Comparison of ENCODE assay signal across 13 cellular contexts in genomic region chr5:138664276-138664943, GRCh38.
DNase-seq lines count a peak whose midpoint lies in the region; ATAC-seq, FAIRE-seq and TF ChIP-seq lines count a peak whose summit lies in the region.
"Had no signal": no experiment of that assay in that cellular context is flagged by ENCODE, and none has a peak within 500 bp of the region (broad histone marks: within the 10 kb centered on the region; RNA-seq: fewer than 3 reads in every experiment).

No MANE protein-coding gene starts in this region.

- TF ChIP-seq RAD21 in HepG2 (CRISPR knock-in tag; IDR thresholded peaks at IDR 0.05) = no peak

- intact Hi-C loops in HepG2 (cut with micrococcal nuclease; ENCODE audit: unreplicated experiment) (no loop called here), right lobe of liver (cut with DNase I) (no loop called here)
- intact Hi-C loops in activated CD4-positive, alpha-beta T cell treated with anti-CD3 and anti-CD28 coated beads, Interleukin-2, amount 10 ng/mL, durations not matched to agents 24 days and 14 days (cut with micrococcal nuclease) = no loop called here

- TF ChIP-seq CTCF in HepG2 (CRISPR knock-in tag; IDR thresholded peaks at IDR 0.05) = no peak
- no peak for TF ChIP-seq CTCF in right lobe of liver (IDR thresholded peaks at IDR 0.05)
- TF ChIP-seq CTCF in WTC11 (IDR thresholded peaks at IDR 0.05) = no peak
- no peak for TF ChIP-seq CTCF in type B pancreatic cell (conservative IDR thresholded peaks at IDR 0.05)

- H3K27me3 Mint-ChIP-seq in WTC11 (ENCODE audit: low read depth) (no peaks in the 10 kb centered on the region), type B pancreatic cell (no peaks in the 10 kb centered on the region)
- H3K27me3 Mint-ChIP-seq in activated CD4-positive, alpha-beta T cell treated with anti-CD3 and anti-CD28 coated beads, Interleukin-2, amount 10 ng/mL, durations not matched to agents 24 days and 14 days = peaks cover 86% of the 10 kb centered on the region
- H3K27me3 Mint-ChIP-seq in stimulated activated memory B cell treated with anti-CD40 and anti-IgM and Interleukin-4, amounts not matched to agents 10 μg/mL and 1 μg/mL and 100 μg/mL, for 72 hours = peaks cover 27% of the 10 kb centered on the region

- H3K36me3 Mint-ChIP-seq in WTC11 (no peaks in the 10 kb centered on the region), type B pancreatic cell (no peaks in the 10 kb centered on the region)
- H3K36me3 Mint-ChIP-seq in activated CD4-positive, alpha-beta T cell treated with anti-CD3 and anti-CD28 coated beads, Interleukin-2, amount 10 ng/mL, durations not matched to agents 24 days and 14 days (ENCODE audit: low read depth) = peaks cover 1% of the 10 kb centered on the region
- H3K36me3 Mint-ChIP-seq in stimulated activated memory B cell treated with anti-CD40 and anti-IgM and Interleukin-4, amounts not matched to agents 10 μg/mL and 1 μg/mL and 100 μg/mL, for 72 hours = no peaks in the 10 kb centered on the region

- BruUV-seq in HepG2 (replicated peaks; lab: Mats Ljungman, UMichigan) = no TSS peak

- H2AFZ ChIP-seq in HepG2 (ENCODE audit: low read length) = no peak overlapping the region

- H3K4me1 Mint-ChIP-seq in WTC11 (peaks cover 21% of the 10 kb centered on the region), type B pancreatic cell (ENCODE audit: unreplicated experiment) (peaks cover 46% of the 10 kb centered on the region)
- peaks cover 20% of the 10 kb centered on the region for H3K4me1 Mint-ChIP-seq in activated CD4-positive, alpha-beta T cell treated with anti-CD3 and anti-CD28 coated beads, Interleukin-2, amount 10 ng/mL, durations not matched to agents 24 days and 14 days
- peaks cover 31% of the 10 kb centered on the region for H3K4me1 Mint-ChIP-seq in stimulated activated memory B cell treated with anti-CD40 and anti-IgM and Interleukin-4, amounts not matched to agents 10 μg/mL and 1 μg/mL and 100 μg/mL, for 72 hours

- no peaks in the 10 kb centered on the region for H3K79me2 ChIP-seq in HepG2 (ENCODE audit: insufficient read depth, low read length)

- WGBS in HepG2 (ENCODE audit: low lambda C conversion rate) = 19% methylated on average over 9 of the region's 9 CpGs
- WGBS in right lobe of liver (ENCODE audit: insufficient coverage, low coverage, low lambda C conversion rate, missing lambda C conversion rate) = 83% methylated on average over 1 of the region's 9 CpGs

- TF ChIP-seq EP300 in HepG2 (IDR thresholded peaks at IDR 0.05; ENCODE audit: low read depth in 2 of 2, low read length in 2 of 2) = no peak
- no peak for TF ChIP-seq EP300 in HepG2 (CRISPR knock-in tag; IDR thresholded peaks at IDR 0.05; ENCODE audit: borderline replicate concordance)

- H3K27ac ChIP-seq in HepG2 (ENCODE audit: extremely low read length, insufficient read depth, low read length) = no peak overlapping the region
- H3K27ac ChIP-seq in right lobe of liver = no peak overlapping the region

- H3K27me3 ChIP-seq in HepG2 (ENCODE audit: control insufficient read depth in 1 of 2, insufficient read depth in 2 of 2, low read length in 2 of 2) (peaks cover 2 to 24% of the 10 kb centered on the region in 2 experiments), right lobe of liver (no peaks in the 10 kb centered on the region)

- no peak for FAIRE-seq in HepG2 (lab: Jason Lieb, UNC)

- H3K4me3 Mint-ChIP-seq in WTC11 = no peak overlapping the region
- no peak overlapping the region for H3K4me3 Mint-ChIP-seq in type B pancreatic cell
- H3K4me3 Mint-ChIP-seq in activated CD4-positive, alpha-beta T cell treated with anti-CD3 and anti-CD28 coated beads, Interleukin-2, amount 10 ng/mL, durations not matched to agents 24 days and 14 days = no peak overlapping the region
- no peak overlapping the region for H3K4me3 Mint-ChIP-seq in stimulated activated memory B cell treated with anti-CD40 and anti-IgM and Interleukin-4, amounts not matched to agents 10 μg/mL and 1 μg/mL and 100 μg/mL, for 72 hours
- H3K4me3 Mint-ChIP-seq: activated B cell treated with CpG ODN at 0.5 μM for 24 hours; CD4-positive, alpha-beta T cell had no signal

- peak; percentile 35; the same call in 1 of the 3 replicates for ATAC-seq in HepG2
- no peak for ATAC-seq in right lobe of liver
- peak; percentile 37 for ATAC-seq in WTC11
- no peak for ATAC-seq in stimulated activated memory B cell treated with anti-CD40 and anti-IgM and Interleukin-4, amounts not matched to agents 10 μg/mL and 1 μg/mL and 100 μg/mL, for 72 hours
- ATAC-seq: PC-3 had no signal

- H3K9me3 ChIP-seq in HepG2 (ENCODE audit: low read length) (no peaks in the 10 kb centered on the region), right lobe of liver (no peaks in the 10 kb centered on the region)

- H3K9ac ChIP-seq in HepG2 (ENCODE audit: insufficient read depth, low read depth, low read length) = no peak overlapping the region

- in situ Hi-C loops in HepG2 (cut with HindIII; ENCODE audit: extremely low pct_ligation_motif_present, low pct_unique_long_range_greater_than_20kb) = no loop called here

- H3K4me3 ChIP-seq in HepG2 (replicated peaks in 1 of 3; ENCODE audit: insufficient read depth in 1 of 3, low read depth in 2 of 3, low read length in 3 of 3) (no peak overlapping the region; a peak in 1 of 6 replicates), right lobe of liver (no peak overlapping the region)

- H3K36me3 ChIP-seq in HepG2 (replicated peaks in 1 of 2; ENCODE audit: control insufficient read depth in 1 of 2, insufficient read depth in 2 of 2, low read length in 2 of 2) (no peaks in the 10 kb centered on the region), right lobe of liver (no peaks in the 10 kb centered on the region)

- DNase-seq in HepG2 (ENCODE audit: low spot score) (no peak), right lobe of liver (no peak), WTC11 (ENCODE audit: low spot score) (no peak), glomerular visceral epithelial cell (ENCODE audit: extremely low spot score) (peak; percentile 56), type B pancreatic cell (ENCODE audit: extremely low spot score, unreplicated experiment) (no peak), SIG-M5 treated with dmso at 0.1 percent for 504 hours (lab: John Stamatoyannopoulos, UW; ENCODE audit: unreplicated experiment) (no peak)
- DNase-seq in activated CD4-positive, alpha-beta T cell treated with anti-CD3 and anti-CD28 coated beads, Interleukin-2, amount 10 ng/mL, durations not matched to agents 24 days and 14 days = no peak
- DNase-seq: activated B cell treated with CpG ODN at 0.5 μM for 24 hours; activated naive CD4-positive, alpha-beta T cell treated with anti-CD3 and anti-CD28 coated beads, Interleukin-2, amount 50 U/mL, for 16 hours; CD4-positive, alpha-beta T cell; PC-3; stimulated activated CD4-positive, alpha-beta T cell treated with anti-CD3 and anti-CD28 coated beads, Interleukin-1b, Interleukin-23, amount 100 ng/mL, for 48 hours had no signal

- CTCF ChIA-PET in HepG2 (lab: Yijun Ruan, JAX; ENCODE audit: low intra/inter-chr PET ratio, low total read pairs) = no interaction called here
- CTCF ChIA-PET in WTC11 (lab: Charles Lee) = interaction anchor here (1.0 to 1.6 kb wide), 3 partner anchors 21 to 268 kb away, joined by 4 to 7 read pairs (median 5); no protein-coding TSS in a partner anchor

- H3K9me3 Mint-ChIP-seq in WTC11 (no peaks in the 10 kb centered on the region), type B pancreatic cell (peaks cover 5% of the 10 kb centered on the region)
- no peaks in the 10 kb centered on the region for H3K9me3 Mint-ChIP-seq in activated CD4-positive, alpha-beta T cell treated with anti-CD3 and anti-CD28 coated beads, Interleukin-2, amount 10 ng/mL, durations not matched to agents 24 days and 14 days
- no peaks in the 10 kb centered on the region for H3K9me3 Mint-ChIP-seq in stimulated activated memory B cell treated with anti-CD40 and anti-IgM and Interleukin-4, amounts not matched to agents 10 μg/mL and 1 μg/mL and 100 μg/mL, for 72 hours
- H3K9me3 Mint-ChIP-seq: CD4-positive, alpha-beta T cell had no signal

- no peaks in the 10 kb centered on the region for H4K20me1 ChIP-seq in HepG2 (ENCODE audit: insufficient read depth, low read length)

- POLR2A ChIA-PET in HepG2 (lab: Yijun Ruan, JAX) (no interaction called here), WTC11 (lab: Charles Lee) (no interaction called here)

- H3K4me1 ChIP-seq in HepG2 (ENCODE audit: insufficient read depth, low read length) (peaks cover 21% of the 10 kb centered on the region), right lobe of liver (no peaks in the 10 kb centered on the region)

- H3K4me2 ChIP-seq in HepG2 (ENCODE audit: low read depth, low read length) = peak overlapping the region; percentile 25; the same call in 1 of the 2 replicates

- H3K27ac Mint-ChIP-seq in WTC11 (no peak overlapping the region), type B pancreatic cell (peak overlapping the region; percentile 3)
- H3K27ac Mint-ChIP-seq in activated CD4-positive, alpha-beta T cell treated with anti-CD3 and anti-CD28 coated beads, Interleukin-2, amount 10 ng/mL, durations not matched to agents 24 days and 14 days = no peak overlapping the region
- H3K27ac Mint-ChIP-seq in stimulated activated memory B cell treated with anti-CD40 and anti-IgM and Interleukin-4, amounts not matched to agents 10 μg/mL and 1 μg/mL and 100 μg/mL, for 72 hours = no peak overlapping the region
- H3K27ac Mint-ChIP-seq: activated B cell treated with CpG ODN at 0.5 μM for 24 hours; CD4-positive, alpha-beta T cell had no signal

- no peak for TF ChIP-seq POLR2A in HepG2 (IDR thresholded peaks at IDR 0.05; ENCODE audit: insufficient read depth in 1 of 2, low read depth in 2 of 2, low read length in 2 of 2)
- no peak for TF ChIP-seq POLR2A in right lobe of liver (IDR thresholded peaks at IDR 0.05)

TF ChIP-seq in HepG2, 621 proteins besides CTCF, POLR2A, EP300 and RAD21 (continues in another document):
- TF ChIP-seq JUN (CRISPR knock-in tag; IDR thresholded peaks at IDR 0.05) (no peak), CEBPB (IDR thresholded peaks at IDR 0.05; ENCODE audit: borderline replicate concordance, low read depth, low read length) (0 out of 2 replicates have a peak, but pooled peaks have one; percentile 7)

TF ChIP-seq in WTC11, 78 proteins besides CTCF, POLR2A, EP300 and RAD21:
- no peak for TF ChIP-seq ZSCAN18 (CRISPR knock-in tag; IDR thresholded peaks at IDR 0.05)

Comparison
In these comparisons a context has a peak if more than half of its experiments do, and no peak if none do; other contexts are left out.
1. ATAC-seq: peak in HepG2 (single experiment) and WTC11 (single experiment); none in right lobe of liver (0 of 4) and stimulated activated memory B cell treated with anti-CD40 and anti-IgM and Interleukin-4, amounts not matched to agents 10 μg/mL and 1 μg/mL and 100 μg/mL, for 72 hours (single experiment).